Comparison of ENCODE assay signal across 1 cellular context in the genomic region with DNA sequence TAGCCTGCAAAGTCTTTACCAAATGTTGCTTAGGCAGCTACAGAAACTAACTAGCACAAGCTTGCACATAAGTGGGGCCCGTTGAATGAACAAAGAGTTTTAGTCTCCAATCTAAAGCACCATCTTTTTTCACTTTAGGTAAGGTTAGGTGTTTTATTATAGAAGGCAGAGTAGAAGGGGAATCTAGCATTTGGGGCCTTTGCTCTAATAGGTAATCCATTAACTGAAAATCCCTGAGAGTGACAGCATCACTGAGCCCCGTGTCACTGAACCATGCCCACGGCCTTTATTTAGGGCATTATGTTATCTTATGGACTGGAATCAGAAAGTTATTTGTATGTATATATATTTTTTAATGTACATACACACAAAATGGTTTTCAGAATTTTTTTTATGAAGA.
TF ChIP-seq lines count a peak whose summit lies in the region.

No MANE protein-coding gene starts in this region.

TF ChIP-seq in GM12878, 131 proteins besides CTCF, POLR2A, EP300 and RAD21 (continued from another document):
- TF ChIP-seq, protein P1, sequence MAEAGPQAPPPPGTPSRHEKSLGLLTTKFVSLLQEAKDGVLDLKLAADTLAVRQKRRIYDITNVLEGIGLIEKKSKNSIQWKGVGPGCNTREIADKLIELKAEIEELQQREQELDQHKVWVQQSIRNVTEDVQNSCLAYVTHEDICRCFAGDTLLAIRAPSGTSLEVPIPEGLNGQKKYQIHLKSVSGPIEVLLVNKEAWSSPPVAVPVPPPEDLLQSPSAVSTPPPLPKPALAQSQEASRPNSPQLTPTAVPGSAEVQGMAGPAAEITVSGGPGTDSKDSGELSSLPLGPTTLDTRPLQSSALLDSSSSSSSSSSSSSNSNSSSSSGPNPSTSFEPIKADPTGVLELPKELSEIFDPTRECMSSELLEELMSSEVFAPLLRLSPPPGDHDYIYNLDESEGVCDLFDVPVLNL (IDR thresholded peaks at IDR 0.05; ENCODE audit: low read depth, low read length) = no peak
- TF ChIP-seq POLR2AphosphoS2 (IDR thresholded peaks at IDR 0.05; ENCODE audit: low read depth, low read length) (no peak), JUND (IDR thresholded peaks at IDR 0.05; ENCODE audit: low read depth, low read length) (no peak), ASH2L (IDR thresholded peaks at IDR 0.05; ENCODE audit: borderline replicate concordance, low read depth) (no peak), WRNIP1 (IDR thresholded peaks at IDR 0.05; ENCODE audit: borderline replicate concordance, low read depth, low read length) (no peak), MTA3 (IDR thresholded peaks at IDR 0.05; ENCODE audit: borderline replicate concordance, low read length) (no peak), MTA2 (IDR thresholded peaks at IDR 0.05; ENCODE audit: low read depth) (peak; percentile 50; the same call in 1 of the 2 replicates), TCF12 (IDR thresholded peaks at IDR 0.05; ENCODE audit: low read depth, low read length) (no peak), FOS (IDR thresholded peaks at IDR 0.05; ENCODE audit: borderline replicate concordance, extremely low read depth, insufficient read length) (no peak), PML (IDR thresholded peaks at IDR 0.05; ENCODE audit: low read length) (no peak), TARDBP (IDR thresholded peaks at IDR 0.05; ENCODE audit: borderline replicate concordance) (no peak), SIX5 (IDR thresholded peaks at IDR 0.05; ENCODE audit: low read depth, low read length, severe bottlenecking) (no peak), CBFB (IDR thresholded peaks at IDR 0.05; ENCODE audit: low read depth) (no peak), TBL1XR1 (IDR thresholded peaks at IDR 0.05; ENCODE audit: low read depth, low read length) (no peak), NR2C2 (IDR thresholded peaks at IDR 0.05; ENCODE audit: borderline replicate concordance, control insufficient read depth, insufficient read length, low read depth) (no peak), SP1 (IDR thresholded peaks at IDR 0.05; ENCODE audit: low read depth, low read length) (no peak)
- TF ChIP-seq, protein P2, sequence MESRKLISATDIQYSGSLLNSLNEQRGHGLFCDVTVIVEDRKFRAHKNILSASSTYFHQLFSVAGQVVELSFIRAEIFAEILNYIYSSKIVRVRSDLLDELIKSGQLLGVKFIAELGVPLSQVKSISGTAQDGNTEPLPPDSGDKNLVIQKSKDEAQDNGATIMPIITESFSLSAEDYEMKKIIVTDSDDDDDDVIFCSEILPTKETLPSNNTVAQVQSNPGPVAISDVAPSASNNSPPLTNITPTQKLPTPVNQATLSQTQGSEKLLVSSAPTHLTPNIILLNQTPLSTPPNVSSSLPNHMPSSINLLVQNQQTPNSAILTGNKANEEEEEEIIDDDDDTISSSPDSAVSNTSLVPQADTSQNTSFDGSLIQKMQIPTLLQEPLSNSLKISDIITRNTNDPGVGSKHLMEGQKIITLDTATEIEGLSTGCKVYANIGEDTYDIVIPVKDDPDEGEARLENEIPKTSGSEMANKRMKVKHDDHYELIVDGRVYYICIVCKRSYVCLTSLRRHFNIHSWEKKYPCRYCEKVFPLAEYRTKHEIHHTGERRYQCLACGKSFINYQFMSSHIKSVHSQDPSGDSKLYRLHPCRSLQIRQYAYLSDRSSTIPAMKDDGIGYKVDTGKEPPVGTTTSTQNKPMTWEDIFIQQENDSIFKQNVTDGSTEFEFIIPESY (IDR thresholded peaks at IDR 0.05) = no peak
- TF ChIP-seq, protein P3, sequence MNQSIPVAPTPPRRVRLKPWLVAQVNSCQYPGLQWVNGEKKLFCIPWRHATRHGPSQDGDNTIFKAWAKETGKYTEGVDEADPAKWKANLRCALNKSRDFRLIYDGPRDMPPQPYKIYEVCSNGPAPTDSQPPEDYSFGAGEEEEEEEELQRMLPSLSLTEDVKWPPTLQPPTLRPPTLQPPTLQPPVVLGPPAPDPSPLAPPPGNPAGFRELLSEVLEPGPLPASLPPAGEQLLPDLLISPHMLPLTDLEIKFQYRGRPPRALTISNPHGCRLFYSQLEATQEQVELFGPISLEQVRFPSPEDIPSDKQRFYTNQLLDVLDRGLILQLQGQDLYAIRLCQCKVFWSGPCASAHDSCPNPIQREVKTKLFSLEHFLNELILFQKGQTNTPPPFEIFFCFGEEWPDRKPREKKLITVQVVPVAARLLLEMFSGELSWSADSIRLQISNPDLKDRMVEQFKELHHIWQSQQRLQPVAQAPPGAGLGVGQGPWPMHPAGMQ (IDR thresholded peaks at IDR 0.05; ENCODE audit: borderline replicate concordance) = no peak
